Comparison of ENCODE assay signal across 8 cellular contexts in the genomic region with DNA sequence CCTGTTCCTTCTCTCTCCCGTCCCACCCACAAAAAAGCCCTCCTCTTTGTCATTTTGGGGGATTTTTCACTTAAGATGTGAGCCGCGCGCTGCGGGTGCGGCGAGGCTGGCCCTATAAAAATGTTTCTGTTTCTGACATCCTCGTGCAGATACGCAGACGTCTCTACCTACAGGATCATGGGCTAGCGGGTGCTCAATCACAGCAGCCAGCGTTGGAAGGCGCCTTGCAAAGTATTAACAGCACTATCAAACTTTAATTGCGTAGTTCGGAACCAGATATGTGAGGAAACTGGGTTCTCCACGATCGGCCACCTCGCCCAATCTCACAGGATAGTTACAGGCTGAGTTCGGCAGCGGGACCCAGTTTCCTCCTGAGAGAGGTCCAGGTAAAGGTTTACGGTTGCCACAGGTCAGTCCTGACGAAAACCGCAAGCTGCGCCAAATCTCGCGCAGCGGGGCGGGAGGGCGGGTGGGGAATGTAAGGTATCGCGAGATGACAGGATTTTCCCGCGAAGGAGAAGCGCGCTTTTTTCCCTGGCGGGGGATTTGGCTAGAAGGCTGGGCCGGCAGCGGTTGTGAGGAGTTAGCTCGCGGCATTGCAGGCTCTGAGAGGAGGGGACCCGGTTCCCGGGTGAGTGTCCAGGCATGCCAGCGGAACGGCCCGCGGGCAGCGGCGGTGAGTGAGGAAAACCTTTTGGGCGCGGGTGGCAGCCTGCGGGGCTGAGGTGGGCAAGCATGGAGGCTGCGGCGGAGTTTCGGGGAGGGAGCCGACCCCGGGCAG. TPM values are rescaled to one million over a fixed set of nuclear protein-coding genes. Genes with fewer than 3 reads are reported as not detected.
DNase-seq lines count a peak whose midpoint lies in the region; ATAC-seq, FAIRE-seq and TF ChIP-seq lines count a peak whose summit lies in the region.

A gene (plus strand): TSS at position 512 of the 781 bp plus-strand sequence. CDS start 134 bp downstream, at position 646.

- peak within 1 kb of the TSS; percentile 35 to 87 (median 78) for H3K27ac Mint-ChIP-seq in immature natural killer cell

- H3K9me3 Mint-ChIP-seq in immature natural killer cell = peaks cover 0 to 2% (median 0%) of the 10 kb centered on the region in 6 donors

- intact Hi-C loops in spleen (cut with DNase I; ENCODE audit: low total_unique reads) = no loop called here

- H3K36me3 Mint-ChIP-seq in immature natural killer cell = no peaks in the 10 kb centered on the region

- H3K4me3 ChIP-seq in WERI-Rb-1 (ENCODE audit: low read depth, low read length) (peak within 1 kb of the TSS; percentile 94), bronchial epithelial cell (ENCODE audit: low read depth, low read length) (peak within 1 kb of the TSS; percentile 64), spleen (peak within 1 kb of the TSS; percentile 62 to 94 (median 80))

- no peak for TF ChIP-seq CTCF in WERI-Rb-1 (IDR thresholded peaks at IDR 0.05; ENCODE audit: low read depth, low read length)
- TF ChIP-seq CTCF in bronchial epithelial cell (IDR thresholded peaks at IDR 0.05; ENCODE audit: insufficient read depth, low read length, severe bottlenecking) = no peak
- TF ChIP-seq CTCF in spleen (IDR thresholded peaks at IDR 0.05 in 8 of 11, conservative IDR thresholded peaks at IDR 0.05 in 3 of 11) = peak in 4 of 11 experiments; percentile 13 to 35 (median 24)

- H3K27ac ChIP-seq in WERI-Rb-1 = peak within 1 kb of the TSS; percentile 98
- peak within 1 kb of the TSS; percentile 40 to 81 (median 77) for H3K27ac ChIP-seq in spleen

- H3K4me1 Mint-ChIP-seq in immature natural killer cell = peaks cover 25 to 29% of the 10 kb centered on the region in 2 donors

- TF ChIP-seq POLR2A in spleen (IDR thresholded peaks at IDR 0.05) = no peak

- no peaks in the 10 kb centered on the region for H3K9me3 ChIP-seq in WERI-Rb-1 (ENCODE audit: severe bottlenecking)
- no peaks in the 10 kb centered on the region for H3K9me3 ChIP-seq in spleen

- WGBS in spleen, 5 donors = 0 to 1% (median 0%) methylated on average over 42 to 56 of the region's 56 CpGs

- DNase-seq in AG08395 (ENCODE audit: low spot score) (peak; percentile 94), NCI-H2171 (lab: John Stamatoyannopoulos, UW) (peak; percentile 76), WERI-Rb-1 (peak; percentile 89), bronchial epithelial cell (ENCODE audit: low read depth) (peak; percentile 74), immature natural killer cell (peak; percentile 40 to 68 (median 64)), spleen (peak; percentile 87)

- peak within 1 kb of the TSS; percentile 88 to 98 (median 93) for H3K4me3 Mint-ChIP-seq in immature natural killer cell

- H3K4me1 ChIP-seq in spleen = peaks cover 8 to 32% (median 19%) of the 10 kb centered on the region in 6 donors

- H3K27me3 ChIP-seq in WERI-Rb-1 (ENCODE audit: insufficient read depth, low read depth, severe bottlenecking) (no peaks in the 10 kb centered on the region), bronchial epithelial cell (ENCODE audit: control insufficient read depth, insufficient read depth, low read length) (no peaks in the 10 kb centered on the region), spleen (replicated peaks in 1 of 7) (no peaks in the 10 kb centered on the region)

- peaks cover 45% of the 10 kb centered on the region for H3K36me3 ChIP-seq in WERI-Rb-1
- H3K36me3 ChIP-seq in bronchial epithelial cell (ENCODE audit: control insufficient read depth, insufficient read depth, low read length) = no peaks in the 10 kb centered on the region
- no peaks in the 10 kb centered on the region for H3K36me3 ChIP-seq in spleen

- FAIRE-seq in bronchial epithelial cell (lab: Jason Lieb, UNC) = no peak

- H3K27me3 Mint-ChIP-seq in immature natural killer cell (ENCODE audit: low read depth in 3 of 3) = peaks cover 0 to 10% (median 6%) of the 10 kb centered on the region in 3 donors

- peak; percentile 58 for ATAC-seq in GM18873 (IDR thresholded peaks at IDR 0.05; ENCODE audit: low FRiP score, unreplicated experiment)
- ATAC-seq in HG03108 (IDR thresholded peaks at IDR 0.05; ENCODE audit: unreplicated experiment) = peak; percentile 75

RNA-seq across cellular contexts. Expression of the gene that starts here (rescaled TPM):
- total RNA-seq in bronchial epithelial cell = 2.8 and 5.3 TPM in 2 replicates
- 1 to 10 TPM; 1.8 to 7.5 (median 2.9) TPM for polyA plus RNA-seq in immature natural killer cell
- 10 to 100 TPM; 12.3 to 38.7 (median 19.3) TPM for total RNA-seq in spleen
- polyA plus RNA-seq in spleen = 1 to 10 TPM; 5.1 to 6.9 (median 5.4) TPM

Comparison
In these comparisons a context has a peak if more than half of its experiments do, and no peak if none do; other contexts are left out.
1. Peak in every context shown above with its lines: DNase-seq, ATAC-seq, H3K4me3 ChIP-seq and H3K27ac ChIP-seq.